10 cellular contexts compared by ENCODE assay signal in genomic region chr10:115141254-115141653, GRCh38. TPM values are rescaled to one million over a fixed set of nuclear protein-coding genes. Genes with fewer than 3 reads are reported as not detected.
A peak's percentile ranks its signal among the peaks of the same experiment; 100 is the strongest.
DNase-seq lines count a peak whose midpoint lies in the region; ATAC-seq and TF ChIP-seq lines count a peak whose summit lies in the region.
"Had no signal": no experiment of that assay in that cellular context is flagged by ENCODE, and none has a peak within 500 bp of the region (broad histone marks: within the 10 kb centered on the region; RNA-seq: fewer than 3 reads in every experiment).

No MANE protein-coding gene starts in this region.

- H4K8ac ChIP-seq in mesendoderm (ENCODE audit: low read depth, low read length) = no peak overlapping the region

- no peak overlapping the region for H3K4ac ChIP-seq in mesendoderm (ENCODE audit: low read depth, low read length)

- POLR2A ChIA-PET in HCT116 (lab: Charles Lee) = no interaction called here

- RAD21 ChIA-PET in HCT116 (lab: Charles Lee; ENCODE audit: low non-redundant PET in 1 of 2, low total read pairs in 2 of 2, uncharacterized antibody in 2 of 2, unreplicated experiment in 2 of 2) = no interaction called here

- H3K9me3 Mint-ChIP-seq in activated naive CD4-positive, alpha-beta T cell treated with anti-CD3 and anti-CD28 coated beads for 36 hours = no peaks in the 10 kb centered on the region

- H3K4me2 ChIP-seq in HCT116 (ENCODE audit: low read length) (no peak overlapping the region), mesendoderm (ENCODE audit: low read length) (no peak overlapping the region)

- no peak overlapping the region for H3K4me3 Mint-ChIP-seq in activated naive CD4-positive, alpha-beta T cell treated with anti-CD3 and anti-CD28 coated beads for 36 hours
- H3K4me3 Mint-ChIP-seq: activated naive CD8-positive, alpha-beta T cell treated with anti-CD3 and anti-CD28 coated beads, Interleukin-2, amount 50 U/mL, for 24 hours had no signal

- no peaks in the 10 kb centered on the region for H4K20me1 ChIP-seq in HCT116 (ENCODE audit: insufficient read depth)

- no peaks in the 10 kb centered on the region for H3K79me1 ChIP-seq in mesendoderm (ENCODE audit: low read length)

- no peak overlapping the region for H4K5ac ChIP-seq in mesendoderm (ENCODE audit: low read length)

- H3K56ac ChIP-seq in mesendoderm (ENCODE audit: low read length) = no peak overlapping the region

- no peaks in the 10 kb centered on the region for H3K4me1 ChIP-seq in HCT116 (ENCODE audit: control insufficient read depth in 1 of 2, insufficient read depth in 2 of 2, low read length in 2 of 2)
- no peaks in the 10 kb centered on the region for H3K4me1 ChIP-seq in mesendoderm (ENCODE audit: control insufficient read depth, low read depth, low read length)
- H3K4me1 ChIP-seq in colonic mucosa = no peaks in the 10 kb centered on the region

- no peak overlapping the region for H2BK15ac ChIP-seq in mesendoderm (replicated peaks; ENCODE audit: low read depth)

- no peaks in the 10 kb centered on the region for H3K4me1 Mint-ChIP-seq in activated naive CD4-positive, alpha-beta T cell treated with anti-CD3 and anti-CD28 coated beads for 36 hours (ENCODE audit: low read depth)
- H3K4me1 Mint-ChIP-seq: activated naive CD8-positive, alpha-beta T cell treated with anti-CD3 and anti-CD28 coated beads, Interleukin-2, amount 50 U/mL, for 24 hours had no signal

- TF ChIP-seq CTCF in AG09309 (IDR thresholded peaks at IDR 0.05; ENCODE audit: control insufficient read depth, insufficient read depth, low read depth, low read length, missing control alignments) (peak; percentile 25), HCT116 (IDR thresholded peaks at IDR 0.05 in 2 of 3, conservative IDR thresholded peaks at IDR 0.05 in 1 of 3; ENCODE audit: borderline replicate concordance in 1 of 3, insufficient read depth in 1 of 3, low read depth in 2 of 3, low read length in 2 of 3) (peak; percentile 50 to 70 (median 58); a peak in 4 of 6 replicates), colonic mucosa (IDR thresholded peaks at IDR 0.05) (no peak)

- H3K27ac ChIP-seq in HCT116 (ENCODE audit: low read depth, low read length) (no peak overlapping the region), mesendoderm (ENCODE audit: low read depth, low read length) (no peak overlapping the region), colonic mucosa (no peak overlapping the region)

- no TSS peak for BruUV-seq in HCT116 (replicated peaks; lab: Mats Ljungman, UMichigan)

- no peak overlapping the region for H3K27ac Mint-ChIP-seq in activated naive CD4-positive, alpha-beta T cell treated with anti-CD3 and anti-CD28 coated beads for 36 hours
- H3K27ac Mint-ChIP-seq: activated naive CD8-positive, alpha-beta T cell treated with anti-CD3 and anti-CD28 coated beads, Interleukin-2, amount 50 U/mL, for 24 hours had no signal

- H2AK5ac ChIP-seq in mesendoderm (ENCODE audit: low read length) = no peak overlapping the region

- peak; percentile 72 for TF ChIP-seq RAD21 in HCT116 (IDR thresholded peaks at IDR 0.05; ENCODE audit: low read depth)

- no peaks in the 10 kb centered on the region for H3K9me2 ChIP-seq in HCT116 (ENCODE audit: insufficient read depth)

- no peak for ATAC-seq in HCT116
- no peak for ATAC-seq in HG03565 (IDR thresholded peaks at IDR 0.05; ENCODE audit: unreplicated experiment)
- ATAC-seq: activated naive CD8-positive, alpha-beta T cell treated with anti-CD3 and anti-CD28 coated beads, Interleukin-2, amount 50 U/mL, for 24 hours had no signal

- H3K9ac ChIP-seq in HCT116 (ENCODE audit: low read length) = no peak overlapping the region
- H3K9ac ChIP-seq in mesendoderm (ENCODE audit: low read length) = no peak overlapping the region
- H3K9ac ChIP-seq in colonic mucosa (ENCODE audit: low read depth in 2 of 2, low read length in 2 of 2) = no peak overlapping the region

- H3K79me2 ChIP-seq in HCT116 (ENCODE audit: insufficient read depth, low read length) (no peaks in the 10 kb centered on the region), mesendoderm (ENCODE audit: control insufficient read depth, insufficient read depth, low read length) (no peaks in the 10 kb centered on the region)

- H3K18ac ChIP-seq in mesendoderm (ENCODE audit: low read length) = no peak overlapping the region

- intact Hi-C loops in HCT116 (cut with micrococcal nuclease) = loop anchor here (1.0 to 10.0 kb wide), 4 partner anchors 216 to 1144 kb away; no protein-coding TSS in a partner anchor
- intact Hi-C loops in colonic mucosa (cut with DNase I) = no loop called here
- intact Hi-C loops in activated naive CD4-positive, alpha-beta T cell treated with anti-CD3 and anti-CD28 coated beads for 36 hours (cut with micrococcal nuclease) = loop anchor here (1.0 kb wide), 2 partner anchors 1147 to 1244 kb away; no protein-coding TSS in a partner anchor

- H3K23ac ChIP-seq in mesendoderm (ENCODE audit: low read length) = no peak overlapping the region

- no peak for TF ChIP-seq POLR2A in HCT116 (IDR thresholded peaks at IDR 0.05; ENCODE audit: borderline replicate concordance, extremely low read depth, insufficient read depth, insufficient read length)

- no peaks in the 10 kb centered on the region for H3K36me3 ChIP-seq in HCT116 (ENCODE audit: control insufficient read depth in 1 of 2, insufficient read depth in 2 of 2, low read length in 2 of 2)
- H3K36me3 ChIP-seq in mesendoderm (ENCODE audit: control insufficient read depth, insufficient read depth, low read length) = no peaks in the 10 kb centered on the region
- H3K36me3 ChIP-seq in colonic mucosa = no peaks in the 10 kb centered on the region

- DNase-seq in AG09309 (ENCODE audit: low read depth) (no peak), HCT116 (ENCODE audit: low read depth, low spot score) (peak; percentile 15), astrocyte of the hippocampus (ENCODE audit: low read depth, low spot score) (peak; percentile 35), kidney glomerular epithelial cell (lab: John Stamatoyannopoulos, UW) (peak; percentile 18), mesendoderm (no peak), colonic mucosa (no peak)
- no peak for DNase-seq in activated naive CD4-positive, alpha-beta T cell treated with anti-CD3 and anti-CD28 coated beads for 36 hours
- DNase-seq: activated naive CD8-positive, alpha-beta T cell treated with anti-CD3 and anti-CD28 coated beads, Interleukin-2, amount 50 U/mL, for 24 hours; NCI-H1092 had no signal

- H3K27me3 Mint-ChIP-seq in activated naive CD4-positive, alpha-beta T cell treated with anti-CD3 and anti-CD28 coated beads for 36 hours (ENCODE audit: low read depth) = peaks cover 5% of the 10 kb centered on the region

- H3K9me3 ChIP-seq in HCT116 (ENCODE audit: control insufficient read depth in 1 of 2, insufficient read depth in 1 of 2, low read depth in 1 of 2, low read length in 2 of 2) (no peaks in the 10 kb centered on the region), colonic mucosa (no peaks in the 10 kb centered on the region)

- H2BK5ac ChIP-seq in mesendoderm (ENCODE audit: low read length) = no peak overlapping the region

- no peak overlapping the region for H3K4me3 ChIP-seq in AG09309 (ENCODE audit: control insufficient read depth, low read depth, low read length)
- H3K4me3 ChIP-seq in HCT116 (replicated peaks in 1 of 2; ENCODE audit: low read depth in 1 of 2, low read length in 2 of 2) = no peak overlapping the region
- no peak overlapping the region for H3K4me3 ChIP-seq in mesendoderm (ENCODE audit: low read length)
- no peak overlapping the region for H3K4me3 ChIP-seq in colonic mucosa

- no peaks in the 10 kb centered on the region for H3K36me3 Mint-ChIP-seq in activated naive CD4-positive, alpha-beta T cell treated with anti-CD3 and anti-CD28 coated beads for 36 hours (ENCODE audit: low read depth)

- CTCF ChIA-PET in HCT116 (lab: Charles Lee) = interaction anchor here (0.8 to 3.4 kb wide), 9 partner anchors 11 to 284 kb away, joined by 3 to 45 read pairs (median 5); no protein-coding TSS in a partner anchor
- CTCF ChIA-PET in activated naive CD4-positive, alpha-beta T cell treated with anti-CD3 and anti-CD28 coated beads for 36 hours (lab: Charles Lee) = interaction anchor here (0.5 kb wide), 1 partner anchor 31 kb away, joined by 3 read pairs; no protein-coding TSS in a partner anchor

- H2AFZ ChIP-seq in HCT116 (ENCODE audit: low read depth, low read length, poor library complexity, severe bottlenecking) = no peak overlapping the region

- H3K27me3 ChIP-seq in HCT116 (ENCODE audit: insufficient read depth, low read length) (peaks cover 36% of the 10 kb centered on the region), mesendoderm (ENCODE audit: insufficient read depth, low read length, poor library complexity) (no peaks in the 10 kb centered on the region), colonic mucosa (no peaks in the 10 kb centered on the region)

- no peak overlapping the region for H2BK120ac ChIP-seq in mesendoderm (ENCODE audit: low read depth, low read length)

TF ChIP-seq in HCT116, 20 proteins besides CTCF, POLR2A, EP300 and RAD21:
- TF ChIP-seq CEBPB (IDR thresholded peaks at IDR 0.05; ENCODE audit: low read depth) = no peak
- no peak for TF ChIP-seq CBX3 (IDR thresholded peaks at IDR 0.05; ENCODE audit: low read depth)
TF ChIP-seq in HCT116: peak in this region for 0.

RNA-seq across cellular contexts. Expression of gene ATRNL1, which starts 48.1 kb away (rescaled TPM):
- total RNA-seq in HCT116 (2021; ENCODE audit: unreplicated experiment) (1.3 TPM), colonic mucosa (1 to 10 TPM in 1 of 2 donors, under 1 TPM in 1; 0.37 to 2.9 TPM)
- polyA plus RNA-seq in HCT116 (2012) = 0.39 and 0.42 TPM in 2 replicates
- polyA plus RNA-seq in mesendoderm (2013, experiment 1 of 2) = 5.6 TPM
- 4.7 TPM for polyA plus RNA-seq in mesendoderm (2013, experiment 2 of 2)
- not detected for total RNA-seq in activated naive CD4-positive, alpha-beta T cell treated with anti-CD3 and anti-CD28 coated beads for 36 hours

Comparison
In these comparisons a context has a peak if more than half of its experiments do, and no peak if none do; other contexts are left out.
1. DNase-seq: peak in HCT116 (single experiment), astrocyte of the hippocampus (single experiment) and kidney glomerular epithelial cell (single experiment); none in AG09309 (single experiment), mesendoderm (single experiment), colonic mucosa (single experiment) and activated naive CD4-positive, alpha-beta T cell treated with anti-CD3 and anti-CD28 coated beads for 36 hours (single experiment).